ENCODE assay signal across 8 cellular contexts in the genomic region with DNA sequence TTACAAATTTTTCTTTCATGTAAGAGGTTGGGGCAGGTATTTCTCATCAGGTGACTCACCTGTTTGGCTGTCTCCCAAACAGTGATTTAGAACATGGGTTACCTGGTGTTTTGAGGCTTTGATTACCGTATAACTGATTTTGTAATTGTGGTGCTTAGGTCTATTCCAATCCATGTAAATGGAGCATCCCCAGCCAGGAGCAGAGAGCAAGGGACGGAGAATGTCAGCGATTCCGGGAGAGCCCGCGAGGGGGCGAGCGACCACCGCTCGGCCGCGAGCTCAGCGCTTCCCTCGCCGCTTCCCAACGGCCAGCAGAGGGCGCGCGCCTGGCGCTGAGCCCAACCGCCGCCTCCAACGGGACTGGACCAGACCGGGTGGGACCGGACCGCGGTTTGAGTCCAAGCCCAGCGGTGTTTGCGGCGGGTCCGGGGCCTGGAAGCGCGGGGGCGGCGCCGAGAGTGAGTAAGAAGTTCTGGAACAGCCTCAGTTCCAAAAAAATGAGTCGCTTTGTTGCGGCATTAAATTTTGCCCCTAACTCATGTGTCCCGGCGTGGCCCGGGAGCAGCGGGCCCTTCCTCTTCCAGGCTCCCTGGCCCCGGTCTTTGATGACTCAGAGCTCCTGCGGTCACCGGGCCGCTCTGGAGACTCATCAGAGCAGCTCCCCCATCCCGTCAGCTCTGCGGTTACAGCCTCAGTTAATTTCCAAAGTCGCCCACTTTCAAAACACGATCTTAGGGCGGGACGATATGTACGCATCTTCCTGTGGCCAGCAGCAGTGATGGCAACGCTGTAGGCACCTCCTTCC. TPM values are rescaled to one million over a fixed set of nuclear protein-coding genes. Genes with fewer than 3 reads are reported as not detected.
DNase-seq lines count a peak whose midpoint lies in the region; ATAC-seq, FAIRE-seq and TF ChIP-seq lines count a peak whose summit lies in the region.
"Not testable (repeated sequence)": the region's sequence is repeated elsewhere in the genome, so short reads cannot be mapped to it uniquely, and the experiment has no call there.

No MANE protein-coding gene starts in this region.

- not testable (repeated sequence) for H3K27ac ChIP-seq in A549, cardiac muscle cell

- not testable (repeated sequence) for H3K4me1 Mint-ChIP-seq in HFFc6 (ENCODE audit: low read depth); brain

- peaks cover 12% of the 10 kb centered on the region for H3K9me3 ChIP-seq in A549
- not testable (repeated sequence) for H3K9me3 ChIP-seq in cardiac muscle cell (ENCODE audit: low read depth)

- H3K27ac Mint-ChIP-seq in HFFc6, brain: not testable (repeated sequence)

- WGBS in A549 (ENCODE audit: missing lambda C conversion rate): 0% methylated on average over 7 of the region's 54 CpGs

- POLR2A ChIA-PET in A549 (lab: Yijun Ruan, JAX): not testable (repeated sequence)

- H3K4me3 ChIP-seq in A549, cardiac muscle cell: not testable (repeated sequence)

- H3K4me2 ChIP-seq in A549: not testable (repeated sequence)

- TF ChIP-seq POLR2A in A549 (IDR thresholded peaks at IDR 0.05; ENCODE audit: low read length): not testable (repeated sequence)

- FAIRE-seq in A549 (lab: Jason Lieb, UNC): not testable (repeated sequence)

- not testable (repeated sequence) for H3K27me3 ChIP-seq in cardiac muscle cell

- DNase-seq in A549 (ENCODE audit: low read depth in 1 of 2, low spot score in 1 of 2): peak; percentile 5 to 10
- not testable (repeated sequence) for DNase-seq in HFFc6; omental fat pad (ENCODE audit: low spot score)
- peak; percentile 54 for DNase-seq in HPDE6-E6E7 (ENCODE audit: extremely low spot score)
- DNase-seq in SIG-M5 treated with dmso at 0.1 percent for 504 hours (lab: John Stamatoyannopoulos, UW; ENCODE audit: unreplicated experiment): peak; percentile 1
- DNase-seq in cardiac muscle cell (ENCODE audit: low read depth in 1 of 2, low spot score in 1 of 2): peak in 1 of 2 donors; percentile 14

- ATAC-seq in A549 (peak; percentile 17 to 73; a peak in 4 of 6 replicates), GM18861 (IDR thresholded peaks at IDR 0.05; ENCODE audit: unreplicated experiment) (peak; percentile 68), omental fat pad (ENCODE audit: low FRiP score) (peak; percentile 81)

- not testable (repeated sequence) for TF ChIP-seq RAD21 in A549 (conservative IDR thresholded peaks at IDR 0.05 in 1 of 2, IDR thresholded peaks at IDR 0.05 in 1 of 2)

- not testable (repeated sequence) for H3K4me3 Mint-ChIP-seq in HFFc6, brain

- TF ChIP-seq CTCF in A549 (IDR thresholded peaks at IDR 0.05): not testable (repeated sequence)
- TF ChIP-seq CTCF in HFFc6 (IDR thresholded peaks at IDR 0.05) (peak; percentile 55), brain (conservative IDR thresholded peaks at IDR 0.05) (peak; percentile 30 to 43), cardiac muscle cell (IDR thresholded peaks at IDR 0.05; ENCODE audit: low read depth, low read length) (peak; percentile 5), omental fat pad (IDR thresholded peaks at IDR 0.05) (peak in 1 of 3 donors; percentile 68)

- not testable (repeated sequence) for H3K4me1 ChIP-seq in A549; cardiac muscle cell (ENCODE audit: low read depth)

- H3K27me3 Mint-ChIP-seq in HFFc6 (ENCODE audit: insufficient read depth); brain: not testable (repeated sequence)

- not testable (repeated sequence) for H3K36me3 ChIP-seq in cardiac muscle cell

- CTCF ChIA-PET in A549 (lab: Yijun Ruan, JAX): interaction anchor here (0.9 to 1.8 kb wide), 7 partner anchors 8 to 191 kb away, joined by 3 to 11 read pairs (median 4); no protein-coding TSS in a partner anchor

- H3K36me3 Mint-ChIP-seq in HFFc6 (ENCODE audit: low read depth); brain: not testable (repeated sequence)

- H3K9me3 Mint-ChIP-seq in HFFc6, brain: not testable (repeated sequence)

- not testable (repeated sequence) for TF ChIP-seq EP300 in A549 (IDR thresholded peaks at IDR 0.05)

RNA-seq across cellular contexts. Expression of a gene that starts 37.9 kb away (rescaled TPM):
- polyA plus RNA-seq in A549 (2011; rRNA removed) (5.8 and 7.5 TPM in 2 replicates), A549 (2017; fragmentation: RNase III; extraction: RNeasy Plus Mini Kit Qiagen cat#74134 plus additional on column Dnase treatment) (5.0 to 5.9 TPM (median 5.4 TPM) in 3 replicates), brain (ENCODE audit: insufficient read depth, low read depth, low replicate concordance) (35.5 TPM), cardiac muscle cell (2.9 and 4.1 TPM in 2 replicates)
- polyA plus RNA-seq in A549 (2012; cell fraction: cytosol; rRNA removed): 4.8 and 7.1 TPM in 2 replicates
- 3.8 and 5.3 TPM in 2 replicates for polyA plus RNA-seq in A549 (2012; cell fraction: nucleus; rRNA removed)
- polyA minus RNA-seq in A549 (2011; rRNA and poly(A)+ RNA removed): 5.9 and 6.8 TPM in 2 replicates
- 10 to 100 TPM in 1 of 6 experiments, 1 to 10 TPM in 5; 7.5 to 11.3 (median 9.4) TPM for total RNA-seq in HFFc6 (2021; fragmentation: NEBNext Ultra II Directional; extraction: Animal tissue kit (Norgen Biotek cat#: 25700))
- total RNA-seq in cardiac muscle cell (2.7 and 4.6 TPM in 2 replicates), omental fat pad (100 to 1,000 TPM in 1 of 4 donors, 10 to 100 TPM in 3; 50.3 to 141 (median 96.1) TPM)

RNA-seq across cellular contexts. Expression of a gene that starts 56.4 kb away (rescaled TPM):
- polyA plus RNA-seq in A549 (2011; rRNA removed): 1.6 and 2.8 TPM in 2 replicates
- 0.27 and 0.34 TPM in 2 replicates for polyA plus RNA-seq in A549 (2012; cell fraction: cytosol; rRNA removed)
- 0.13 and 0.17 TPM in 2 replicates for polyA plus RNA-seq in A549 (2012; cell fraction: nucleus; rRNA removed)
- 2.0 to 2.3 TPM (median 2.0 TPM) in 3 replicates for polyA plus RNA-seq in A549 (2017; fragmentation: RNase III; extraction: RNeasy Plus Mini Kit Qiagen cat#74134 plus additional on column Dnase treatment)
- 0.87 and 0.88 TPM in 2 replicates for polyA minus RNA-seq in A549 (2011; rRNA and poly(A)+ RNA removed)
- total RNA-seq in HFFc6 (2021; fragmentation: NEBNext Ultra II Directional; extraction: Animal tissue kit (Norgen Biotek cat#: 25700)): 1 to 10 TPM; 1.8 to 2.6 (median 2.2) TPM
- 2.1 TPM for polyA plus RNA-seq in brain (ENCODE audit: insufficient read depth, low read depth, low replicate concordance)
- total RNA-seq in cardiac muscle cell: 2.2 and 3.8 TPM in 2 replicates
- 2.2 and 3.2 TPM in 2 replicates for polyA plus RNA-seq in cardiac muscle cell
- 1 to 10 TPM; 1.3 to 2.5 (median 1.9) TPM for total RNA-seq in omental fat pad
